In genomic region chr1:47881505-47882442, GRCh38 we compare ENCODE assay signal across 1 cellular context.
TF ChIP-seq lines count a peak whose summit lies in the region.

No MANE protein-coding gene starts in this region.

TF ChIP-seq in SK-N-SH, 30 proteins besides CTCF, POLR2A, EP300 and RAD21 (continued from another document):
- TF ChIP-seq TAF1 (IDR thresholded peaks at IDR 0.05; ENCODE audit: borderline replicate concordance, low read depth, low read length) (no peak), REST (IDR thresholded peaks at IDR 0.05; ENCODE audit: low read depth, low read length) (no peak), RCOR1 (IDR thresholded peaks at IDR 0.05; ENCODE audit: low read length) (peak; percentile 58; the same call in 1 of the 2 replicates), MXI1 (IDR thresholded peaks at IDR 0.05; ENCODE audit: low read depth, low read length) (peak; percentile 95), POLR2AphosphoS5 (IDR thresholded peaks at IDR 0.05; ENCODE audit: low read depth, low read length) (no peak), EZH2phosphoT487 (IDR thresholded peaks at IDR 0.05; ENCODE audit: borderline replicate concordance, low read depth) (no peak), MEF2A (IDR thresholded peaks at IDR 0.05; ENCODE audit: borderline replicate concordance, low read depth) (no peak), SIN3A (IDR thresholded peaks at IDR 0.05; ENCODE audit: borderline replicate concordance, low read depth, low read length) (no peak), MAX (IDR thresholded peaks at IDR 0.05; ENCODE audit: low read depth) (no peak), IRF3 (IDR thresholded peaks at IDR 0.05; ENCODE audit: low read depth, low read length) (no peak), TCF12 (IDR thresholded peaks at IDR 0.05) (0 out of 2 replicates have a peak, but pooled peaks have one; percentile 18), TEAD4 (IDR thresholded peaks at IDR 0.05; ENCODE audit: borderline replicate concordance, insufficient read depth) (no peak), GATA2 (CRISPR knock-in tag; IDR thresholded peaks at IDR 0.05) (peak; percentile 44), RXRA (IDR thresholded peaks at IDR 0.05; ENCODE audit: borderline replicate concordance, low read depth) (no peak), NFIC (IDR thresholded peaks at IDR 0.05; ENCODE audit: borderline replicate concordance) (no peak), FOSL2 (IDR thresholded peaks at IDR 0.05; ENCODE audit: borderline replicate concordance, low read depth) (no peak), SMC3 (IDR thresholded peaks at IDR 0.05; ENCODE audit: low read depth, low read length) (peak; percentile 16; the same call in 1 of the 2 replicates)
TF ChIP-seq in SK-N-SH: peak in this region for 7.
